7 cellular contexts compared by ENCODE assay signal in the genomic region with DNA sequence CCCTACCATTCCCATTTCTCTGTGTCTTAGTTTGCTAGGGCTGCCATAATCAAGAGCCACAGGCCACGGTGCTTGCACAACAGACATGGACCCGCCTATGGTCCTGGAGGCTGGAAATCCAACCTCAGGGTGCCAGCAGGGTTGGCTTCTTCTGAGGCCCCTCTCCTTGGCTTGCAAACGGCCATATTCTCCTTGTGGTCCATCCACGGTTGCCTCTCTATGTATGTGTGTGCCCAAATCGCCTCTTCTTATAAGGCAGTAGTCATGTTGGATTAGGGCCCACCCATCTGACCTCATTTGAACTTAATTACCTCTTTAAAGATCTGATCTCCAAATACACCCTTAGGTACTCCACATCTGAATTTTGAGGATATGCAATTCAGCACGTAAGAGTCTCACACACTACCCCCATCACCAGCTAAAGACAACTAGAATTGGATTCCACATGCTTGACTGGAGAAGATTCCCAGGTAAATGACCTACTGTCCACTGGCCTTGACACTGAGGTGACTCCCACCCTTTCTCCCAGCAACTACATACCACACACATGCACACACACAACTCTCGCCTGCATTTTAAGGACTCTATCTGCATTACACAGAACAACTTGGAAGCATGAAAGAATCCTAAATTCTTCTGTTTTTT. TPM values are rescaled to one million over a fixed set of nuclear protein-coding genes. Genes with fewer than 3 reads are reported as not detected.
"Had no signal": no experiment of that assay in that cellular context is flagged by ENCODE, and none has a peak within 500 bp of the region (broad histone marks: within the 10 kb centered on the region; RNA-seq: fewer than 3 reads in every experiment).

No MANE protein-coding gene starts in this region.

- H3K36me3 ChIP-seq: HAP-1 had no signal

- H3K4me1 ChIP-seq: HAP-1 had no signal

- H3K4me2 ChIP-seq: GM23338 had no signal

- H3K9me3 ChIP-seq: HAP-1 had no signal

- H3K4me3 ChIP-seq: GM23338, HAP-1 had no signal

- ATAC-seq: HCT116, HepG2 had no signal

- H3K27ac ChIP-seq: HL-60 had no signal

- DNase-seq: KBM-7 had no signal

- H2AFZ ChIP-seq: GM23338 had no signal

- FAIRE-seq: HepG2 had no signal

RNA-seq across cellular contexts. Expression of gene TMEM51, which starts 28.3 kb away (rescaled TPM):
- polyA plus RNA-seq: IgD-negative memory B cell had no signal
